In the genomic region with DNA sequence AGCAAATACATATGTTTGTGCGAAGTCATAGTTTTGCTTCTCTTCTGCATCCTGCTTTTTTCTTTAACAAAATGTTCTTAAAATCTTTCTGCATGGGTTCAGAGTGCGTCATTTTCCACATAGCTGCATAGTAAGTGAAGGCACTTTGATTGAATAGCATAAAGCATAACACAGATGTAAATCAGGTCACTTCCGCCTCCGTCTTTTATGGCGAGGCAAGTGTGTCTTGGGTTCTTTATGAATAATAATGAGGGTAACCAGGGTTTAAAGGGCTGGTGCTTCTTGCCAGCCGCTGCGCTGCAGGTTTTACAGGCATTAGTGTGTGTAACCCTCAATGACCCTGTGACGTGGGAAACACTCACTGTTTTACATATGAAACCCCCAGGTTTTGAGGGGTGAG, we compare ENCODE assay signal across 33 cellular contexts.
"Had no signal": no experiment of that assay in that cellular context is flagged by ENCODE, and none has a peak within 500 bp of the region (broad histone marks: within the 10 kb centered on the region; RNA-seq: fewer than 3 reads in every experiment).

No MANE protein-coding gene starts in this region.

- H3K27me3 ChIP-seq: adrenal gland, ascending aorta, cardiac muscle cell had no signal

- H3K4me1 ChIP-seq: adrenal gland, ascending aorta, breast epithelium had no signal

- ATAC-seq: activated CD4-positive, alpha-beta T cell treated with anti-CD3 and anti-CD28 coated beads for 36 hours; activated CD8-positive, alpha-beta memory T cell treated with anti-CD3 and anti-CD28 coated beads, Interleukin-2, amount 10 ng/mL, durations not matched to agents 7 days and 5 days; activated CD8-positive, alpha-beta T cell treated with anti-CD3 and anti-CD28 coated beads, Interleukin-2, amount 10 ng/mL, durations not matched to agents 7 days and 5 days; activated naive CD8-positive, alpha-beta T cell treated with anti-CD3 and anti-CD28 coated beads, Interleukin-2, amount 50 U/mL, for 24 hours; esophagus mucosa had no signal

- H3K36me3 Mint-ChIP-seq: activated CD4-positive, alpha-beta memory T cell treated with anti-CD3 and anti-CD28 coated beads for 36 hours; activated CD8-positive, alpha-beta memory T cell treated with anti-CD3 and anti-CD28 coated beads, Interleukin-2, amount 10 ng/mL, durations not matched to agents 7 days and 5 days; activated naive CD4-positive, alpha-beta T cell treated with anti-CD3 and anti-CD28 coated beads, Interleukin-2, amount 50 U/mL, for 24 hours; activated naive CD8-positive, alpha-beta T cell treated with anti-CD3 and anti-CD28 coated beads for 36 hours had no signal

- H3K4me3 ChIP-seq: adrenal gland, ascending aorta, breast epithelium, cardiac muscle cell, coronary artery, dorsolateral prefrontal cortex had no signal

- H3K36me3 ChIP-seq: adrenal gland, ascending aorta, breast epithelium, cardiac muscle cell had no signal

- H3K9me3 ChIP-seq: adrenal gland, ascending aorta, breast epithelium had no signal

- DNase-seq: activated CD4-positive, alpha-beta memory T cell treated with anti-CD3 and anti-CD28 coated beads for 36 hours; activated CD4-positive, alpha-beta T cell treated with anti-CD3 and anti-CD28 coated beads for 36 hours; activated CD4-positive, alpha-beta T cell treated with anti-CD3 and anti-CD28 coated beads, Interleukin-2, amount 10 ng/mL, durations not matched to agents 24 days and 14 days; activated CD4-positive, CD25-positive, alpha-beta regulatory T cell; activated CD4-positive, CD25-positive, alpha-beta regulatory T cell treated with anti-CD3 and anti-CD28 coated beads, Interleukin-2, amount 50 U/mL, for 72 hours; activated CD8-positive, alpha-beta memory T cell treated with anti-CD3 and anti-CD28 coated beads, Interleukin-2, amount 10 ng/mL, durations not matched to agents 7 days and 5 days; activated CD8-positive, alpha-beta memory T cell treated with anti-CD3 and anti-CD28 coated beads, Interleukin-2, amount 50 U/mL, for 4 hours; activated CD8-positive, alpha-beta T cell treated with anti-CD3 and anti-CD28 coated beads, Interleukin-2, amount 10 ng/mL, durations not matched to agents 7 days and 5 days; activated effector memory CD4-positive, alpha-beta T cell treated with anti-CD3 and anti-CD28 coated beads, Interleukin-2, amount 50 U/mL, for 16 hours; activated naive CD4-positive, alpha-beta T cell treated with anti-CD3 and anti-CD28 coated beads for 36 hours; activated naive CD8-positive, alpha-beta T cell treated with anti-CD3 and anti-CD28 coated beads for 36 hours; activated naive CD8-positive, alpha-beta T cell treated with anti-CD3 and anti-CD28 coated beads, Interleukin-2, amount 50 U/mL, for 24 hours; activated T-cell treated with anti-CD3 and anti-CD28 coated beads, Interleukin-2, amount 50 U/mL, for 1 hour; activated T-cell treated with anti-CD3 and anti-CD28 coated beads, Interleukin-2, amount 50 U/mL, for 48 hours; amygdala; dorsolateral prefrontal cortex; effector memory CD4-positive, alpha-beta T cell; endodermal cell; foreskin fibroblast had no signal

- H3K27ac Mint-ChIP-seq: activated CD4-positive, alpha-beta memory T cell treated with anti-CD3 and anti-CD28 coated beads for 36 hours; activated CD4-positive, alpha-beta T cell treated with anti-CD3 and anti-CD28 coated beads for 36 hours; activated CD4-positive, alpha-beta T cell treated with anti-CD3 and anti-CD28 coated beads, Interleukin-2, amount 10 ng/mL, durations not matched to agents 24 days and 14 days; activated CD8-positive, alpha-beta memory T cell treated with anti-CD3 and anti-CD28 coated beads, Interleukin-2, amount 10 ng/mL, durations not matched to agents 7 days and 5 days; activated CD8-positive, alpha-beta T cell treated with anti-CD3 and anti-CD28 coated beads, Interleukin-2, amount 10 ng/mL, durations not matched to agents 7 days and 5 days; activated naive CD4-positive, alpha-beta T cell treated with anti-CD3 and anti-CD28 coated beads for 36 hours; activated naive CD4-positive, alpha-beta T cell treated with anti-CD3 and anti-CD28 coated beads, Interleukin-2, amount 50 U/mL, for 24 hours; activated naive CD8-positive, alpha-beta T cell treated with anti-CD3 and anti-CD28 coated beads for 36 hours; activated naive CD8-positive, alpha-beta T cell treated with anti-CD3 and anti-CD28 coated beads, Interleukin-2, amount 50 U/mL, for 24 hours; activated T-helper 1 cell treated with anti-CD3 and anti-CD28 coated beads, Interleukin-12 subunit alpha, Interleukin-12 subunit beta, Interleukin-2, Interleukin-4 antibody, amounts not matched to agents 30 ng/mL and 10 ng/mL and 1 ng/mL, durations not matched to agents 14 hours and 24 hours and 36 hours; activated T-helper 2 cell treated with anti-CD3 and anti-CD28 coated beads, Interferon-gamma antibody, Interleukin-2, Interleukin-4, amounts not matched to agents 10 μg/mL and 5 μg/mL and 100 μg/mL, durations not matched to agents 14 hours and 24 hours and 36 hours; dendritic cell treated with granulocyte-macrophage colony-stimulating factor and Interleukin-4, amounts not matched to agents 40 ng/mL and 50 ng/mL, for 4 days; endodermal cell; T-helper 1 cell treated with Interleukin-12 subunit alpha and Interleukin-12 subunit beta and Interleukin-4 antibody, amounts not matched to agents 30 μg/mL and 1 μg/mL, for 36 hours; T-helper 2 cell treated with Interferon-gamma antibody and Interleukin-4, amounts not matched to agents 5 μg/mL and 100 μg/mL, for 36 hours had no signal

- H3K4me1 Mint-ChIP-seq: activated CD8-positive, alpha-beta memory T cell treated with anti-CD3 and anti-CD28 coated beads, Interleukin-2, amount 10 ng/mL, durations not matched to agents 7 days and 5 days; central memory CD8-positive, alpha-beta T cell had no signal

- H3K27me3 Mint-ChIP-seq: activated CD4-positive, alpha-beta T cell treated with anti-CD3 and anti-CD28 coated beads, Interleukin-2, amount 10 ng/mL, durations not matched to agents 24 days and 14 days; activated CD8-positive, alpha-beta memory T cell treated with anti-CD3 and anti-CD28 coated beads, Interleukin-2, amount 10 ng/mL, durations not matched to agents 7 days and 5 days; activated naive CD8-positive, alpha-beta T cell treated with anti-CD3 and anti-CD28 coated beads for 36 hours; activated naive CD8-positive, alpha-beta T cell treated with anti-CD3 and anti-CD28 coated beads, Interleukin-2, amount 50 U/mL, for 24 hours; central memory CD8-positive, alpha-beta T cell; dendritic cell treated with granulocyte-macrophage colony-stimulating factor and Interleukin-4, amounts not matched to agents 40 ng/mL and 50 ng/mL, for 4 days had no signal

- FAIRE-seq: frontal cortex had no signal

- H3K27ac ChIP-seq: adrenal gland, ascending aorta, breast epithelium, cardiac muscle cell, coronary artery had no signal

- H3K4me3 Mint-ChIP-seq: activated CD4-positive, alpha-beta memory T cell treated with anti-CD3 and anti-CD28 coated beads for 36 hours; activated CD4-positive, alpha-beta T cell treated with anti-CD3 and anti-CD28 coated beads for 36 hours; activated CD4-positive, alpha-beta T cell treated with anti-CD3 and anti-CD28 coated beads, Interleukin-2, amount 10 ng/mL, durations not matched to agents 24 days and 14 days; activated CD8-positive, alpha-beta memory T cell treated with anti-CD3 and anti-CD28 coated beads, Interleukin-2, amount 10 ng/mL, durations not matched to agents 7 days and 5 days; activated CD8-positive, alpha-beta T cell treated with anti-CD3 and anti-CD28 coated beads, Interleukin-2, amount 10 ng/mL, durations not matched to agents 7 days and 5 days; activated naive CD4-positive, alpha-beta T cell treated with anti-CD3 and anti-CD28 coated beads for 36 hours; activated naive CD4-positive, alpha-beta T cell treated with anti-CD3 and anti-CD28 coated beads, Interleukin-2, amount 50 U/mL, for 24 hours; activated naive CD8-positive, alpha-beta T cell treated with anti-CD3 and anti-CD28 coated beads for 36 hours; activated naive CD8-positive, alpha-beta T cell treated with anti-CD3 and anti-CD28 coated beads, Interleukin-2, amount 50 U/mL, for 24 hours; activated T-helper 1 cell treated with anti-CD3 and anti-CD28 coated beads, Interleukin-12 subunit alpha, Interleukin-12 subunit beta, Interleukin-2, Interleukin-4 antibody, amounts not matched to agents 30 ng/mL and 10 ng/mL and 1 ng/mL, durations not matched to agents 14 hours and 24 hours and 36 hours; central memory CD8-positive, alpha-beta T cell; dendritic cell treated with granulocyte-macrophage colony-stimulating factor and Interleukin-4, amounts not matched to agents 40 ng/mL and 50 ng/mL, for 4 days; endodermal cell; T-helper 1 cell treated with Interleukin-12 subunit alpha and Interleukin-12 subunit beta and Interleukin-4 antibody, amounts not matched to agents 30 μg/mL and 1 μg/mL, for 36 hours; T-helper 2 cell treated with Interferon-gamma antibody and Interleukin-4, amounts not matched to agents 5 μg/mL and 100 μg/mL, for 36 hours had no signal
